In genomic region chr12:70366581-70367267, GRCh38 we compare ENCODE assay signal across 8 cellular contexts. TPM values are rescaled to one million over a fixed set of nuclear protein-coding genes. Genes with fewer than 3 reads are reported as not detected.
DNase-seq lines count a peak whose midpoint lies in the region; ATAC-seq lines count a peak whose summit lies in the region.

No MANE protein-coding gene starts in this region.

- peak; percentile 24 for DNase-seq in NCI-H2029 (lab: John Stamatoyannopoulos, UW)
- DNase-seq in NCI-H2029 treated with DMSO at 0.1 percent for 48 hours (lab: John Stamatoyannopoulos, UW): no peak
- DNase-seq in NCI-H2196 (lab: John Stamatoyannopoulos, UW; ENCODE audit: unreplicated experiment): peak; percentile 26
- DNase-seq in activated CD4-positive, alpha-beta T cell treated with anti-CD3 and anti-CD28 coated beads, Interleukin-2, amount 50 U/mL, for 1 hour: peak; percentile 64
- DNase-seq in cortex of kidney (lab: John Stamatoyannopoulos, UW): peak; percentile 8
- DNase-seq in lung microvascular endothelial cell (ENCODE audit: low read depth in 2 of 2): peak; percentile 21 to 40
- DNase-seq in stimulated activated CD8-positive, alpha-beta memory T cell treated with anti-CD3 and anti-CD28 coated beads, Interleukin-15, amount 100 ng/mL, for 1 hour (ENCODE audit: low read depth): peak; percentile 15

- ATAC-seq in HG02938 (IDR thresholded peaks at IDR 0.05; ENCODE audit: unreplicated experiment): peak; percentile 46

RNA-seq across cellular contexts. Expression of gene KCNMB4, which starts 0.6 kb away (rescaled TPM):
- total RNA-seq in lung microvascular endothelial cell: 0.22 and 0.60 TPM in 2 replicates
